ENCODE assay signal across 29 cellular contexts in genomic region chr10:27646194-27646593, GRCh38.
DNase-seq lines count a peak whose midpoint lies in the region; ATAC-seq and TF ChIP-seq lines count a peak whose summit lies in the region.
"Had no signal": no experiment of that assay in that cellular context is flagged by ENCODE, and none has a peak within 500 bp of the region (broad histone marks: within the 10 kb centered on the region; RNA-seq: fewer than 3 reads in every experiment).

No MANE protein-coding gene starts in this region.

- H3K4me1 ChIP-seq in GM23248 (ENCODE audit: insufficient read depth), result peaks cover 40% of the 10 kb centered on the region
- H3K4me1 ChIP-seq in adipocyte (ENCODE audit: control insufficient read depth, insufficient read depth, low read length), result peaks cover 33% of the 10 kb centered on the region
- H3K4me1 ChIP-seq in smooth muscle cell (ENCODE audit: low read depth), result no peaks in the 10 kb centered on the region
- H3K4me1 ChIP-seq: BLaER1 treated with 17β-estradiol and CSF1 and Interleukin-3, amounts not matched to agents 10 nM and 100 nM; Caco-2; colonic mucosa; heart left ventricle; suprapubic skin had no signal

- peaks cover 7% of the 10 kb centered on the region for H3K36me3 Mint-ChIP-seq in natural killer cell
- H3K36me3 Mint-ChIP-seq: stimulated activated effector memory CD8-positive, alpha-beta T cell treated with anti-CD3 and anti-CD28 coated beads, Interleukin-12 subunit alpha, Interleukin-12 subunit beta, amount 100 ng/mL, for 72 hours had no signal

- H3K4me2 ChIP-seq in GM23248 (ENCODE audit: unreplicated experiment) (peak overlapping the region; percentile 72), smooth muscle cell (no peak overlapping the region)
- H3K4me2 ChIP-seq: BLaER1 treated with 17β-estradiol and CSF1 and Interleukin-3, amounts not matched to agents 10 nM and 100 nM had no signal

- H3K9ac ChIP-seq in GM23248 (peak overlapping the region; percentile 31; the same call in 1 of the 2 replicates), adipocyte (ENCODE audit: low read length) (no peak overlapping the region), smooth muscle cell (ENCODE audit: low read depth) (no peak overlapping the region)
- H3K9ac ChIP-seq: BLaER1 treated with 17β-estradiol and CSF1 and Interleukin-3, amounts not matched to agents 10 nM and 100 nM had no signal

- peak overlapping the region; percentile 37; the same call in 1 of the 2 replicates for H3K4me3 ChIP-seq in GM23248
- H3K4me3 ChIP-seq in adipocyte (ENCODE audit: low read length), result no peak overlapping the region
- H3K4me3 ChIP-seq in fibroblast of pulmonary artery (replicated peaks; ENCODE audit: low read depth, low read length), result no peak overlapping the region
- H3K4me3 ChIP-seq in smooth muscle cell, result no peak overlapping the region
- H3K4me3 ChIP-seq: BLaER1 treated with 17β-estradiol and CSF1 and Interleukin-3, amounts not matched to agents 10 nM and 100 nM; colonic mucosa; esophagus muscularis mucosa; heart left ventricle; suprapubic skin had no signal

- WGBS in GM23248 (ENCODE audit: low coverage in 1 of 2, low lambda C conversion rate in 2 of 2, missing lambda C conversion rate in 2 of 2), 2 experiments, result 27 to 33% methylated on average over 4 of the region's 4 CpGs
- 94% methylated on average over 4 of the region's 4 CpGs for WGBS in smooth muscle cell (ENCODE audit: low lambda C conversion rate)

- H3F3A ChIP-seq in GM23248 (ENCODE audit: insufficient read depth) (peaks cover 21% of the 10 kb centered on the region), smooth muscle cell (ENCODE audit: low read depth) (no peaks in the 10 kb centered on the region)

- H3K27ac Mint-ChIP-seq in natural killer cell, result no peak overlapping the region
- H3K27ac Mint-ChIP-seq: stimulated activated effector memory CD8-positive, alpha-beta T cell treated with anti-CD3 and anti-CD28 coated beads, Interleukin-12 subunit alpha, Interleukin-12 subunit beta, amount 100 ng/mL, for 72 hours; T-helper 1 cell treated with Interleukin-12 subunit alpha and Interleukin-12 subunit beta and Interleukin-4 antibody, amounts not matched to agents 30 μg/mL and 1 μg/mL, for 36 hours had no signal

- H4K20me1 ChIP-seq in GM23248 (ENCODE audit: insufficient read depth) (no peaks in the 10 kb centered on the region), smooth muscle cell (ENCODE audit: low read depth) (no peaks in the 10 kb centered on the region)
- H4K20me1 ChIP-seq: BLaER1 treated with 17β-estradiol and CSF1 and Interleukin-3, amounts not matched to agents 10 nM and 100 nM had no signal

- H3K27me3 ChIP-seq in GM23248 (replicated peaks; ENCODE audit: insufficient read depth), result no peaks in the 10 kb centered on the region
- H3K27me3 ChIP-seq in adipocyte (replicated peaks; ENCODE audit: control insufficient read depth, insufficient read depth, low read length), result no peaks in the 10 kb centered on the region
- no peaks in the 10 kb centered on the region for H3K27me3 ChIP-seq in smooth muscle cell (ENCODE audit: low read depth)
- H3K27me3 ChIP-seq: BLaER1 treated with 17β-estradiol and CSF1 and Interleukin-3, amounts not matched to agents 10 nM and 100 nM; brain microvascular endothelial cell; colonic mucosa; esophagus muscularis mucosa; heart left ventricle; suprapubic skin had no signal

- in situ Hi-C loops in GM23248 (cut with MboI), result no loop called here

- H3K9me3 Mint-ChIP-seq in natural killer cell, result peaks cover 2 to 4% of the 10 kb centered on the region in 2 donors

- DNase-seq in AG08395 (ENCODE audit: low spot score) (peak; percentile 72), GM23248 (peak; percentile 81), adipocyte (ENCODE audit: low read depth) (peak; percentile 77), fibroblast of pulmonary artery (ENCODE audit: low read depth) (peak; percentile 8), smooth muscle cell (lab: John Stamatoyannopoulos, UW; ENCODE audit: unreplicated experiment) (no peak), natural killer cell (no peak)
- DNase-seq in NK-92 treated with Interleukin-12 subunit alpha and Interleukin-12 subunit beta, amount 100 ng/mL, for 24 hours (lab: John Stamatoyannopoulos, UW), result no peak
- DNase-seq: activated CD8-positive, alpha-beta memory T cell treated with anti-CD3 and anti-CD28 coated beads for 24 hours; activated gamma-delta T cell; activated T-cell treated with anti-CD3 and anti-CD28 coated beads, Interleukin-2, amount 50 U/mL, for 1 hour; brain microvascular endothelial cell; Caco-2; colonic mucosa; DMS79 treated with DMSO at 0.1 percent for 48 hours; heart left ventricle; Karpas-422; left colon; mesendoderm; NCI-H1694; NCI-H2171; NCI-H524 treated with DMSO at 0.1 percent for 48 hours; nucleus accumbens; small intestine had no signal

- H3K27ac ChIP-seq in GM23248 (peak overlapping the region; percentile 76), smooth muscle cell (ENCODE audit: low read depth) (no peak overlapping the region)
- H3K27ac ChIP-seq: BLaER1 treated with 17β-estradiol and CSF1 and Interleukin-3, amounts not matched to agents 10 nM and 100 nM; brain microvascular endothelial cell; colonic mucosa; heart left ventricle; suprapubic skin had no signal

- H3K79me2 ChIP-seq in GM23248 (ENCODE audit: insufficient read depth) (no peaks in the 10 kb centered on the region), smooth muscle cell (ENCODE audit: low read depth) (no peaks in the 10 kb centered on the region)

- H3K36me3 ChIP-seq in GM23248 (ENCODE audit: low read depth) (no peaks in the 10 kb centered on the region), adipocyte (ENCODE audit: control insufficient read depth, insufficient read depth, low read length, severe bottlenecking) (no peaks in the 10 kb centered on the region), smooth muscle cell (ENCODE audit: low read depth) (no peaks in the 10 kb centered on the region)
- H3K36me3 ChIP-seq: BLaER1 treated with 17β-estradiol and CSF1 and Interleukin-3, amounts not matched to agents 10 nM and 100 nM; brain microvascular endothelial cell; colonic mucosa; esophagus muscularis mucosa; heart left ventricle; suprapubic skin had no signal

- intact Hi-C loops in natural killer cell (cut with micrococcal nuclease), result no loop called here

- H3K27me3 Mint-ChIP-seq in natural killer cell (ENCODE audit: low read depth in 2 of 2), result peaks cover 15 to 22% of the 10 kb centered on the region in 2 donors

- H3K9me2 ChIP-seq in GM23248 (ENCODE audit: insufficient read depth), result no peaks in the 10 kb centered on the region

- no peaks in the 10 kb centered on the region for H3K9me3 ChIP-seq in GM23248 (ENCODE audit: low read depth)
- H3K9me3 ChIP-seq in adipocyte (ENCODE audit: control insufficient read depth, low read length), result peaks cover 12% of the 10 kb centered on the region
- no peaks in the 10 kb centered on the region for H3K9me3 ChIP-seq in smooth muscle cell (replicated peaks; ENCODE audit: low read depth)
- H3K9me3 ChIP-seq: colonic mucosa, esophagus muscularis mucosa, suprapubic skin had no signal

- TF ChIP-seq CTCF in fibroblast of pulmonary artery (IDR thresholded peaks at IDR 0.05; ENCODE audit: low read length, missing control alignments) (no peak), smooth muscle cell (IDR thresholded peaks at IDR 0.05; ENCODE audit: borderline replicate concordance, insufficient read depth, poor library complexity, severe bottlenecking) (no peak), natural killer cell (IDR thresholded peaks at IDR 0.05) (no peak)

- H3K4me3 Mint-ChIP-seq in natural killer cell, result no peak overlapping the region
- H3K4me3 Mint-ChIP-seq: stimulated activated effector memory CD8-positive, alpha-beta T cell treated with anti-CD3 and anti-CD28 coated beads, Interleukin-12 subunit alpha, Interleukin-12 subunit beta, amount 100 ng/mL, for 72 hours; T-helper 1 cell treated with Interleukin-12 subunit alpha and Interleukin-12 subunit beta and Interleukin-4 antibody, amounts not matched to agents 30 μg/mL and 1 μg/mL, for 36 hours had no signal

- H2AFZ ChIP-seq in GM23248 (0 out of 2 replicates have a peak overlapping the region, but pooled peaks have one; percentile 21), smooth muscle cell (ENCODE audit: low read depth) (no peak overlapping the region)

- no peaks in the 10 kb centered on the region for H3K4me1 Mint-ChIP-seq in natural killer cell

- ATAC-seq in natural killer cell (no peak), HG03280 (IDR thresholded peaks at IDR 0.05; ENCODE audit: unreplicated experiment) (no peak)
- ATAC-seq: heart left ventricle; left colon; stimulated activated effector memory CD8-positive, alpha-beta T cell treated with anti-CD3 and anti-CD28 coated beads, Interleukin-12 subunit alpha, Interleukin-12 subunit beta, amount 100 ng/mL, for 72 hours had no signal

Comparison
In these comparisons a context has a peak if more than half of its experiments do, and no peak if none do; other contexts are left out.
1. DNase-seq: peak in AG08395 (single experiment), GM23248 (single experiment), adipocyte (single experiment) and fibroblast of pulmonary artery (single experiment); none in NK-92 treated with Interleukin-12 subunit alpha and Interleukin-12 subunit beta, amount 100 ng/mL, for 24 hours (single experiment), smooth muscle cell (single experiment) and natural killer cell (single experiment).